8 cellular contexts compared by ENCODE assay signal in the genomic region with DNA sequence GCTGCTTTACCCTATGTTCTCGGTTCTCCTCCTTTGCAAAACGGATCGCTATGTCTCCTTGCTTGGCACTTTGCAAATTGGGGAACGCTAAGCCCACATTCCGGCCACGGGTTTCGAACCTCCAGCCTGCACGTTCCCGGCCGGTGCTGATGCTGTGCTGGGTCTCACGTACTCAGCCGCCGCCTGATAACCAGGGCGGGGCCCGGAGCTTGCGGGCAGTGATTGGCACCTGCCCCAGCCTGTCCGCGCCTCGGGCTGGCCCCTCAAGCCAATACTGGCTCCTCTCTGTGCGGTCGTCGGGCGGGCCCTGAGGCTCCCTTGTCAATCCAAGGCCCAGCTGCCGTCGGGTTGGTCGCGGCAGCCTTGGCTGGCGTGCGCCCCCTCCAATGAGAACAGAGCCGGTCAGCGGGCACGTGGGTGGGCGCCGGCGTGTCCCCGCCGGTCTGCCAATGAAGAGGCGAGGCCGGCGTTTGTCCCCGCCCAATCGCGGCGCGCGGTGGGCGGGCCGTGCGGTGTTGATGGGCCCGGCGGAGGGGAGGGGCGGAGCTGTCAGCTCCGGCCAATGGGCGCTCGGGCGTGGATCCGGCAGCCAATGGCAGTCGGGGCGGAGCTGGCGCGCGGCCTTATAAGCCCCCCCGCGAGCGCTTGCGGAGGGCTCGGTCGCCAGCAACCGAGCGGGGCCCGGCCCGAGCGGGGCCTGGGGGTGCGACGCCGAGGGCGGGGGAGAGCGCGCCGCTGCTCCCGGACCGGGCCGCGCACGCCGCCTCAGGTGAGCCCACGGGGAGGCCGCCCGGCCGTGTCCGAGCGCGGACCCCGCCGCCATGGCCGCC. TPM values are rescaled to one million over a fixed set of nuclear protein-coding genes. Genes with fewer than 3 reads are reported as not detected.
DNase-seq lines count a peak whose midpoint lies in the region; ATAC-seq, FAIRE-seq and TF ChIP-seq lines count a peak whose summit lies in the region.

A gene (plus strand): TSS at position 652 of the 830 bp plus-strand sequence. CDS start 63,778 bp downstream, outside the sequence.

- TF ChIP-seq CTCF in AG10803 (conservative IDR thresholded peaks at IDR 0.05; ENCODE audit: low read length): no peak
- no peak for TF ChIP-seq CTCF in kidney (IDR thresholded peaks at IDR 0.05; ENCODE audit: borderline replicate concordance, extremely low read depth, insufficient read depth)

- H3K27ac ChIP-seq in kidney (ENCODE audit: low read depth in 2 of 2, low read length in 2 of 2): peak within 1 kb of the TSS in 1 of 2 donors; percentile 36

- ATAC-seq in GM19043 (IDR thresholded peaks at IDR 0.05; ENCODE audit: low read depth, unreplicated experiment) (peak; percentile 86), HG03378 (IDR thresholded peaks at IDR 0.05; ENCODE audit: unreplicated experiment) (peak; percentile 86)

- intact Hi-C loops in kidney (cut with DNase I): no loop called here

- H3K36me3 ChIP-seq in kidney (ENCODE audit: control insufficient read depth in 1 of 2, insufficient read depth in 2 of 2, low read length in 2 of 2): no peaks in the 10 kb centered on the region

- DNase-seq in AG10803 (ENCODE audit: low read depth): peak; percentile 100
- peak; percentile 96 for DNase-seq in NCI-H460 (ENCODE audit: extremely low read depth, low read depth)
- peak; percentile 99 for DNase-seq in activated CD4-positive, CD25-positive, alpha-beta regulatory T cell treated with anti-CD3 and anti-CD28 coated beads, Interleukin-2, amount 50 U/mL, for 72 hours
- peak; percentile 96 to 99 for DNase-seq in cerebellar nuclear complex (lab: John Stamatoyannopoulos, UW)
- DNase-seq in kidney: peak; percentile 100
- peak; percentile 98 for DNase-seq in stimulated activated CD4-positive, alpha-beta T cell treated with anti-CD3 and anti-CD28 coated beads, Interleukin-15, amount 100 ng/mL, for 48 hours (ENCODE audit: low read depth in 2 of 2)

- H3K9me3 ChIP-seq in kidney (ENCODE audit: control insufficient read depth in 1 of 2, low read length in 2 of 2): no peaks in the 10 kb centered on the region

- peak within 1 kb of the TSS; percentile 78 to 80 for H3K9ac ChIP-seq in kidney (ENCODE audit: low read length in 2 of 2)

- peaks cover 9 to 30% of the 10 kb centered on the region in 2 donors for H3K4me1 ChIP-seq in kidney (ENCODE audit: control insufficient read depth in 1 of 2, insufficient read depth in 1 of 2, low read depth in 1 of 2, low read length in 2 of 2)

- H3K4me3 ChIP-seq in AG10803 (ENCODE audit: low read length) (peak within 1 kb of the TSS; percentile 82), kidney (ENCODE audit: low read length in 2 of 2) (peak within 1 kb of the TSS; percentile 58 to 73)

- FAIRE-seq in kidney (lab: Jason Lieb, UNC): peak; percentile 76

RNA-seq across cellular contexts. Expression of the gene that starts here (rescaled TPM):
- 5.6 and 6.0 TPM in 2 replicates for total RNA-seq in NCI-H460 (2014; rRNA removed; shearing (Covaris generic))
- 4.1 and 4.3 TPM in 2 replicates for polyA plus RNA-seq in NCI-H460 (2014; cell fraction: nucleus; rRNA removed)
- 35.7 TPM for total RNA-seq in kidney
- 6.6 TPM for polyA plus RNA-seq in kidney (ENCODE audit: insufficient read depth, low read depth, low replicate concordance)
